Comparison of ENCODE assay signal across 25 cellular contexts in genomic region chr3:12302564-12302963, GRCh38.
"Had no signal": no experiment of that assay in that cellular context is flagged by ENCODE, and none has a peak within 500 bp of the region (broad histone marks: within the 10 kb centered on the region; RNA-seq: fewer than 3 reads in every experiment).

No MANE protein-coding gene starts in this region.

- H3K36me3 ChIP-seq: pancreas, tibial nerve had no signal

- H3K27ac ChIP-seq: coronary artery, hepatocyte, pancreas, testis, tibial nerve had no signal

- H3K27me3 Mint-ChIP-seq: progenitor cell of endocrine pancreas had no signal

- H3K4me1 ChIP-seq: pancreas, testis, tibial nerve had no signal

- H3K4me2 ChIP-seq: hepatocyte had no signal

- H3K4me3 Mint-ChIP-seq: endodermal cell; naive B cell; nephron; stimulated activated effector memory CD8-positive, alpha-beta T cell treated with anti-CD3 and anti-CD28 coated beads, Interleukin-12 subunit alpha, Interleukin-12 subunit beta, amount 100 ng/mL, for 72 hours; stimulated activated naive CD8-positive, alpha-beta T cell treated with anti-CD3 and anti-CD28 coated beads, Interleukin-15, Interleukin-2, amounts not matched to agents 100 ng/mL and 50 ng/mL, for 24 hours had no signal

- H3K27ac Mint-ChIP-seq: endodermal cell; naive B cell; nephron; progenitor cell of endocrine pancreas; stimulated activated effector memory CD8-positive, alpha-beta T cell treated with anti-CD3 and anti-CD28 coated beads, Interleukin-12 subunit alpha, Interleukin-12 subunit beta, amount 100 ng/mL, for 72 hours; stimulated activated naive CD8-positive, alpha-beta T cell treated with anti-CD3 and anti-CD28 coated beads, Interleukin-15, Interleukin-2, amounts not matched to agents 100 ng/mL and 50 ng/mL, for 24 hours had no signal

- DNase-seq: effector CD4-positive, alpha-beta T cell; endodermal cell; erythroblast; foreskin melanocyte; head of caudate nucleus; kidney; left cardiac atrium; left ventricle myocardium superior; mesendoderm; naive B cell; occipital lobe; pancreas; right cardiac atrium; small intestine; stimulated activated CD4-positive, alpha-beta T cell treated with anti-CD3 and anti-CD28 coated beads, Interleukin-4, amount 100 ng/mL, for 1 hour; stimulated activated CD8-positive, alpha-beta memory T cell treated with anti-CD3 and anti-CD28 coated beads, Interleukin-4, amount 100 ng/mL, for 48 hours; testis had no signal

- H3K4me3 ChIP-seq: coronary artery, hepatocyte, lung, pancreas, testis, tibial nerve had no signal

- ATAC-seq: left cardiac atrium; left ventricle myocardium superior; pancreas; right cardiac atrium; stimulated activated effector memory CD8-positive, alpha-beta T cell treated with anti-CD3 and anti-CD28 coated beads, Interleukin-12 subunit alpha, Interleukin-12 subunit beta, amount 100 ng/mL, for 72 hours had no signal

- H3K4me1 Mint-ChIP-seq: endodermal cell, naive B cell, nephron had no signal

- H2AFZ ChIP-seq: hepatocyte had no signal

- H3K9me3 ChIP-seq: pancreas, testis, tibial nerve had no signal

- H3K27me3 ChIP-seq: hepatocyte, pancreas, testis, tibial nerve had no signal

- H3K36me3 Mint-ChIP-seq: naive B cell; stimulated activated effector memory CD8-positive, alpha-beta T cell treated with anti-CD3 and anti-CD28 coated beads, Interleukin-12 subunit alpha, Interleukin-12 subunit beta, amount 100 ng/mL, for 72 hours had no signal

- H3K9me3 Mint-ChIP-seq: endodermal cell; nephron; stimulated activated effector memory CD8-positive, alpha-beta T cell treated with anti-CD3 and anti-CD28 coated beads, Interleukin-12 subunit alpha, Interleukin-12 subunit beta, amount 100 ng/mL, for 72 hours; stimulated activated naive CD8-positive, alpha-beta T cell treated with anti-CD3 and anti-CD28 coated beads, Interleukin-15, Interleukin-2, amounts not matched to agents 100 ng/mL and 50 ng/mL, for 24 hours had no signal
